Comparison of ENCODE assay signal across 33 cellular contexts in the genomic region with DNA sequence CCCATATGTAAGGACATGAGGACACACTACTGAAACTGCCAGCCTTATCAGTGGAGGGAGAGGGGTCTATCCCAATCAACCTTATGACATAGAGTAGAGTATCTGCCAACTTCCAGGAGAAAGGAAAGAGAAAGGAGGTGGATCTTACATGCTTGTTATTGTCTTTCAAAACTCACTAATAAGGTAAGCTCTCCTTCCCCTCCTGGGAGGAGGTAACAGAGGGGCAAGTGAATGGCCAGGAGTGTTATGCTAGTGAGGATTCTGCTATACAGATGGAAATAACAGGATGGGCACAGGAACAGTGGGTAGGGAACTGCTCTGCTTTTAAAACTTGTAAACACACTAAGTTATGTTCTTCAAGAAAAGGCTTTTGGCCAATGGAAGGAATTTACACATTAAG.
"Had no signal": no experiment of that assay in that cellular context is flagged by ENCODE, and none has a peak within 500 bp of the region (broad histone marks: within the 10 kb centered on the region; RNA-seq: fewer than 3 reads in every experiment).

No MANE protein-coding gene starts in this region.

- H3K27me3 Mint-ChIP-seq: activated CD4-positive, alpha-beta memory T cell treated with anti-CD3 and anti-CD28 coated beads, Interleukin-2, amount 10 ng/mL, durations not matched to agents 7 days and 5 days; activated CD8-positive, alpha-beta memory T cell treated with anti-CD3 and anti-CD28 coated beads, Interleukin-2, amount 10 ng/mL, durations not matched to agents 7 days and 5 days; activated naive CD8-positive, alpha-beta T cell treated with anti-CD3 and anti-CD28 coated beads for 36 hours had no signal

- ATAC-seq: activated CD8-positive, alpha-beta memory T cell treated with anti-CD3 and anti-CD28 coated beads, Interleukin-2, amount 10 ng/mL, durations not matched to agents 7 days and 5 days had no signal

- H3K36me3 ChIP-seq: brain microvascular endothelial cell, MG63 had no signal

- H3K27ac Mint-ChIP-seq: activated CD4-positive, alpha-beta memory T cell treated with anti-CD3 and anti-CD28 coated beads, Interleukin-2, amount 10 ng/mL, durations not matched to agents 7 days and 5 days; activated CD8-positive, alpha-beta memory T cell treated with anti-CD3 and anti-CD28 coated beads, Interleukin-2, amount 10 ng/mL, durations not matched to agents 7 days and 5 days; activated naive CD8-positive, alpha-beta T cell treated with anti-CD3 and anti-CD28 coated beads for 36 hours had no signal

- H3K4me3 ChIP-seq: MG63 had no signal

- H3K9me3 ChIP-seq: MG63 had no signal

- H3K27me3 ChIP-seq: brain microvascular endothelial cell, MG63 had no signal

- H3K27ac ChIP-seq: brain microvascular endothelial cell, VCaP had no signal

- H3K4me1 Mint-ChIP-seq: activated CD4-positive, alpha-beta memory T cell treated with anti-CD3 and anti-CD28 coated beads, Interleukin-2, amount 10 ng/mL, durations not matched to agents 7 days and 5 days; activated CD8-positive, alpha-beta memory T cell treated with anti-CD3 and anti-CD28 coated beads, Interleukin-2, amount 10 ng/mL, durations not matched to agents 7 days and 5 days; activated naive CD8-positive, alpha-beta T cell treated with anti-CD3 and anti-CD28 coated beads for 36 hours had no signal

- DNase-seq: activated CD4-positive, alpha-beta memory T cell treated with anti-CD3 and anti-CD28 coated beads, Interleukin-2, amount 10 ng/mL, durations not matched to agents 7 days and 5 days; activated CD4-positive, alpha-beta T cell treated with anti-CD3 and anti-CD28 coated beads for 1 hour; activated CD4-positive, alpha-beta T cell treated with anti-CD3 and anti-CD28 coated beads for 48 hours; activated CD4-positive, CD25-positive, alpha-beta regulatory T cell; activated CD8-positive, alpha-beta memory T cell treated with anti-CD3 and anti-CD28 coated beads for 24 hours; activated CD8-positive, alpha-beta memory T cell treated with anti-CD3 and anti-CD28 coated beads, Interleukin-2, amount 10 ng/mL, durations not matched to agents 7 days and 5 days; activated CD8-positive, alpha-beta memory T cell treated with anti-CD3 and anti-CD28 coated beads, Interleukin-2, amount 50 U/mL, for 48 hours; activated effector memory CD4-positive, alpha-beta T cell treated with Interleukin-2 at 50 U/mL for 16 hours; activated naive CD4-positive, alpha-beta T cell treated with anti-CD3 and anti-CD28 coated beads, Interleukin-2, amount 50 U/mL, for 16 hours; activated naive CD8-positive, alpha-beta T cell treated with anti-CD3 and anti-CD28 coated beads for 36 hours; activated T-cell treated with anti-CD3 and anti-CD28 coated beads, Interleukin-2, amount 50 U/mL, for 48 hours; amniotic stem cell; aorta; brain microvascular endothelial cell; central memory CD4-positive, alpha-beta T cell; Kasumi-1; MG63; NCI-H1048; NCI-H1105 treated with DMSO at 0.1 percent for 48 hours; NCI-H1436; NCI-H1694; NCI-H1930; NCI-H510A; NCI-H526; NCI-H748 treated with DMSO at 0.1 percent for 48 hours; NK-92 treated with Interleukin-12 subunit alpha and Interleukin-12 subunit beta, amount 100 ng/mL, for 24 hours; OCI-M1; Right ventricle myocardium superior; SW 1271; T-helper 1 cell; T-helper 2 cell; T-helper 9 cell had no signal

- H3K4me3 Mint-ChIP-seq: activated CD4-positive, alpha-beta memory T cell treated with anti-CD3 and anti-CD28 coated beads, Interleukin-2, amount 10 ng/mL, durations not matched to agents 7 days and 5 days; activated CD8-positive, alpha-beta memory T cell treated with anti-CD3 and anti-CD28 coated beads, Interleukin-2, amount 10 ng/mL, durations not matched to agents 7 days and 5 days; activated naive CD8-positive, alpha-beta T cell treated with anti-CD3 and anti-CD28 coated beads for 36 hours had no signal

- H3K36me3 Mint-ChIP-seq: activated CD8-positive, alpha-beta memory T cell treated with anti-CD3 and anti-CD28 coated beads, Interleukin-2, amount 10 ng/mL, durations not matched to agents 7 days and 5 days; activated naive CD8-positive, alpha-beta T cell treated with anti-CD3 and anti-CD28 coated beads for 36 hours had no signal
